In the genomic region with DNA sequence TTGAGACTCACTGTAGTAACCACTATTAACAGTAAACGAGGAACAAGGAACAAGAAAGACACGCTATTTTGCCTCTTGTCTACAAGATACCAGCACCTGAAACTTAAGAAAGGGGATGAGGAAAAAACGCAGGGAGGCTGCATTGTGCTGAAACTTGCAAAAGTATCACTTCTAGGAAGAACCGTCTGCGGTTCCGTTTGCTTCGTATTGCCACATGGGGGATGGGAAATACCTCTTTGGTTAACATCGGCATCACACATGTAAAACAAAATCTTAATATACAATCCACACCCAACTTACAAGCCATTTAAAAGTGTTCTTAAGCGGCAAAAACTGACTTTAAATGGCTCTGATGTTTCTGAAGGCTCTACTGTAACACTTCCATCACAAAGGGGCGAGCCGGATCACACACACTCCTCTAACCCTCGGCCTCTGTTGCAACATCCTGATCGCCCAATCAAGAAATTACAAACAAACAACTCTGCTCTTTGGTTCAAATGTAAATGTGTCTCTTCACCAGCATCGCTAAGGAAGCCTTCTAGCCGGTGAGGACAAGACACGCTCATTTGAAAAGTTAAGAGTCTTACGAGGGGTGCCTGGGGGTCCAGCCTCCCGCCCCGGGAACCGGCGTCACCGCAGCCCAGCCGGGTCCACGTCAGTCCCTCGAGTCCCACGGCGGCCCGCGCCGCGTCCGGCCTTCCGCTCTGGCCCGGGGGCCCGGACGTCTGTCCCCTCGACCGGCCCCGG, we compare ENCODE assay signal across 8 cellular contexts. TPM values are rescaled to one million over a fixed set of nuclear protein-coding genes. Genes with fewer than 3 reads are reported as not detected.
DNase-seq lines count a peak whose midpoint lies in the region; ATAC-seq, FAIRE-seq and TF ChIP-seq lines count a peak whose summit lies in the region.

No MANE protein-coding gene starts in this region.

- H3K36me3 ChIP-seq in mucosa of stomach (ENCODE audit: control insufficient read depth, insufficient read depth, low read length) = peaks cover 5% of the 10 kb centered on the region
- no peaks in the 10 kb centered on the region for H3K36me3 ChIP-seq in aorta (ENCODE audit: control insufficient read depth in 1 of 2, insufficient read depth in 2 of 2, low read length in 1 of 2)

- no peaks in the 10 kb centered on the region for H3K9me3 ChIP-seq in mucosa of stomach (ENCODE audit: control insufficient read depth, low read length)
- H3K9me3 ChIP-seq in aorta (ENCODE audit: control insufficient read depth, low read length) = no peaks in the 10 kb centered on the region

- H3K27ac ChIP-seq in dorsolateral prefrontal cortex (peak overlapping the region in 57 of 59 donors; percentile 50 to 100 (median 93)), aorta (ENCODE audit: low read depth in 1 of 2, low read length in 2 of 2) (peak overlapping the region; percentile 73 to 98)

- peak; percentile 27 for DNase-seq in COLO668 (lab: John Stamatoyannopoulos, UW; ENCODE audit: unreplicated experiment)
- peak in 3 of 5 donors; percentile 32 to 65 (median 34) for DNase-seq in T-helper 1 cell
- DNase-seq in dorsolateral prefrontal cortex = peak in 1 of 10 donors; percentile 24
- DNase-seq in aorta = no peak
- no peak for DNase-seq in urothelium cell line (ENCODE audit: low spot score)
- DNase-seq in GM13977 (ENCODE audit: low spot score) = no peak

- 0 to 1% methylated on average over 37 to 39 of the region's 39 CpGs for WGBS in aorta, 2 donors

- H3K27me3 ChIP-seq in dorsolateral prefrontal cortex = no peaks in the 10 kb centered on the region
- H3K27me3 ChIP-seq in mucosa of stomach (ENCODE audit: control insufficient read depth, insufficient read depth, low read length) = no peaks in the 10 kb centered on the region
- H3K27me3 ChIP-seq in aorta (ENCODE audit: control insufficient read depth in 1 of 2, insufficient read depth in 2 of 2, low read length in 1 of 2) = no peaks in the 10 kb centered on the region

- intact Hi-C loops in dorsolateral prefrontal cortex (cut with DNase I) = loop anchor here (2.0 to 10.0 kb wide), 4 partner anchors 70 to 247 kb away; partner anchors contain the start of genes ENTR1 (in 2 of the 2) and PMPCA (in 2 of the 2)
- intact Hi-C loops in aorta (cut with DNase I) = loop anchor here in 1 of 2 donors (5.0 kb wide), 1 partner anchor 70 kb away; the partner anchor contains the start of genes ENTR1 and PMPCA

- ATAC-seq in HG02623 (IDR thresholded peaks at IDR 0.05; ENCODE audit: unreplicated experiment) (peak; percentile 2), aorta (ENCODE audit: low FRiP score) (no peak)

- in situ Hi-C loops in GM13977 (cut with MboI; ENCODE audit: low pct_unique_long_range_greater_than_20kb, low sequenced_read_pairs, unreplicated experiment) = no loop called here

- H3K9ac ChIP-seq in mucosa of stomach (ENCODE audit: low read length) = peak overlapping the region; percentile 97

- TF ChIP-seq CTCF in dorsolateral prefrontal cortex (IDR thresholded peaks at IDR 0.05 in 54 of 56, conservative IDR thresholded peaks at IDR 0.05 in 2 of 56; ENCODE audit: low read depth in 1 of 56, partially characterized antibody in 56 of 56) (no peak), GM13977 (IDR thresholded peaks at IDR 0.05; ENCODE audit: extremely low read depth, insufficient read depth, missing control alignments) (no peak)

- no peak for FAIRE-seq in urothelium cell line (lab: Jason Lieb, UNC)

- H3K4me1 ChIP-seq in mucosa of stomach (ENCODE audit: control insufficient read depth, insufficient read depth, low read length) (peaks cover 40% of the 10 kb centered on the region), aorta (ENCODE audit: control insufficient read depth in 1 of 2, insufficient read depth in 2 of 2, low read length in 2 of 2) (no peaks in the 10 kb centered on the region)

- H3K4me3 ChIP-seq in dorsolateral prefrontal cortex = peak overlapping the region; percentile 67 to 100 (median 92)
- H3K4me3 ChIP-seq in mucosa of stomach (ENCODE audit: low read length) = peak overlapping the region; percentile 64
- H3K4me3 ChIP-seq in aorta (ENCODE audit: low read length in 2 of 2) = peak overlapping the region; percentile 71 to 87

RNA-seq across cellular contexts. Expression of gene SEC16A, which starts 0.6 kb away (rescaled TPM):
- total RNA-seq in dorsolateral prefrontal cortex (10 to 100 TPM; 52.6 to 89.0 (median 68.2) TPM), aorta (10 to 100 TPM; 57.1 to 59.1 TPM)
- polyA plus RNA-seq in aorta = 10 to 100 TPM; 11.1 to 61.0 TPM

RNA-seq across cellular contexts. Expression of gene INPP5E, which starts 42.6 kb away (rescaled TPM):
- total RNA-seq in dorsolateral prefrontal cortex = 10 to 100 TPM; 16.7 to 35.7 (median 23.5) TPM
- total RNA-seq in aorta = 10 to 100 TPM in 1 of 2 donors, 1 to 10 TPM in 1; 8.6 to 14.9 TPM
- polyA plus RNA-seq in aorta = 10 to 100 TPM in 1 of 2 donors, 1 to 10 TPM in 1; 2.8 to 15.6 TPM

Comparison
In these comparisons a context has a peak if more than half of its experiments do, and no peak if none do; other contexts are left out.
1. DNase-seq: peak in COLO668 (single experiment) and T-helper 1 cell (3 of 5); none in aorta (0 of 2), urothelium cell line (single experiment) and GM13977 (single experiment).
2. Peak in every context shown above with its lines, with median percentiles within 50 percentile points of each other: H3K4me3 ChIP-seq.